ENCODE assay signal across 6 cellular contexts in the genomic region with DNA sequence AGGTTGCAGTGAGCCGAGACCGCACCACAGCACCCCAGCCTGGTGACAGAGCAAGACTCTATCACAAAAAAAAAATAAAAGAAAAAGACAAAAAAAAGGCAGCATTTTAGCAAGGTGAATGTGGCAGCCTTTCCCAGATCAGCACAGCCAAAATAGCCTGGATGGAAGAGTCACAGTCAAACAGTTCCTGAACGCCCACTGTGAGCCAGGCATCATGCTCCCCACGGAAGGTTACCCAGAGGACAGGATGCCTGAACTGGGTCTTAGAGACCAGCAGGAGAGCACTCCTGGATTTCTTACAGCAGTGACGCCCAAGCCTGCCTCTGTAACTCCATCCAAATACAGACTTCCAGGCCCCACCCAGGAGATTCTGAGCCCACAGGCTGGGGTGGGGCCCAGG.
"Had no signal": no experiment of that assay in that cellular context is flagged by ENCODE, and none has a peak within 500 bp of the region (broad histone marks: within the 10 kb centered on the region; RNA-seq: fewer than 3 reads in every experiment).

No MANE protein-coding gene starts in this region.

- H3K9ac ChIP-seq: GM23248 had no signal

- H3K4me1 ChIP-seq: HAP-1 had no signal

- H3K4me3 ChIP-seq: GM23248, HAP-1, K562 had no signal

- DNase-seq: GM23248, GOT3, H7, IMR-90 had no signal

- H3K27ac ChIP-seq: GM23248 had no signal

- H3K9me3 ChIP-seq: HAP-1 had no signal
